Comparison of ENCODE assay signal across 1 cellular context in the genomic region with DNA sequence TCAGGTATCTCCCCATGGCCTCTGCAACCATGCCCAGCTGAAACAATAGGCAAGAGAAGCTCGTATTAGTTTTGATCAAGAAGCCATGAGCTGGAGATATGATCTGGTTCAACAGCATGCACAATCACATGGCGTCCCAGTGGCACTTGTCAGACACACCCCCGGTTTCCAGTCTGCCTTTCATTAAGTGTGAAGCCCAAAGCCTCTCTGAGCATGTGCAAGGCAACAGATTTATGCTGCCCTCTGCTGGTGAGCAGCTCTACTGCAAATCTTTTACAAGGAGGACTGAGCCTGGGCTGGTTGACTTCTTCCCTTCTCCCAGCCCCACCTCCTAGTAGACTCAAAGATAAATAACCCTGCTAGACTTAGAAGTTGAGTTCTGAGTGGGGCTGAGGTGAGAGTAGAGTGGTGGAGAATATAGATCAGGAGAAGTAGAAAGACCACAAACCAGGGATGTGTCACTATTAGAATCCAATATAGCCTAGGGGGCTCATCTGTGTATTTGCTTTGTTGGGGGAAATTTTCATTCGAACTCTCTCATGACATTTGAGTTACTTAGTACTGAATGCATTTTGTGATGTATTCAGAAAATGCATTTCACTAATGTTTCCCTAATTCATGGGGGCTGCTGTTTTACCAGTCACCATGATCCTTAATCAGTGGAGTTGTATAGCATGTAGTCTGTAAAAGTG.
A peak's percentile ranks its signal among the peaks of the same experiment; 100 is the strongest.
TF ChIP-seq lines count a peak whose summit lies in the region.

No MANE protein-coding gene starts in this region.

TF ChIP-seq in HepG2, 621 proteins besides CTCF, POLR2A, EP300 and RAD21 (continued from another document and continues in another):
- TF ChIP-seq, protein P1, sequence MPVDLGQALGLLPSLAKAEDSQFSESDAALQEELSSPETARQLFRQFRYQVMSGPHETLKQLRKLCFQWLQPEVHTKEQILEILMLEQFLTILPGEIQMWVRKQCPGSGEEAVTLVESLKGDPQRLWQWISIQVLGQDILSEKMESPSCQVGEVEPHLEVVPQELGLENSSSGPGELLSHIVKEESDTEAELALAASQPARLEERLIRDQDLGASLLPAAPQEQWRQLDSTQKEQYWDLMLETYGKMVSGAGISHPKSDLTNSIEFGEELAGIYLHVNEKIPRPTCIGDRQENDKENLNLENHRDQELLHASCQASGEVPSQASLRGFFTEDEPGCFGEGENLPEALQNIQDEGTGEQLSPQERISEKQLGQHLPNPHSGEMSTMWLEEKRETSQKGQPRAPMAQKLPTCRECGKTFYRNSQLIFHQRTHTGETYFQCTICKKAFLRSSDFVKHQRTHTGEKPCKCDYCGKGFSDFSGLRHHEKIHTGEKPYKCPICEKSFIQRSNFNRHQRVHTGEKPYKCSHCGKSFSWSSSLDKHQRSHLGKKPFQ (CRISPR knock-in tag; IDR thresholded peaks at IDR 0.05; ENCODE audit: insufficient replicate concordance), result no peak
- TF ChIP-seq ZSCAN22 (CRISPR knock-in tag; IDR thresholded peaks at IDR 0.05) (no peak), ZNF30 (CRISPR knock-in tag; IDR thresholded peaks at IDR 0.05) (no peak), KLF15 (CRISPR knock-in tag; IDR thresholded peaks at IDR 0.05; ENCODE audit: borderline replicate concordance) (no peak), ZNF234 (CRISPR knock-in tag; conservative IDR thresholded peaks at IDR 0.05) (no peak), GABPA (IDR thresholded peaks at IDR 0.05; ENCODE audit: low read depth, low read length) (no peak), GABPA (CRISPR knock-in tag; IDR thresholded peaks at IDR 0.05; ENCODE audit: low read depth) (no peak), ATRX (CRISPR knock-in tag; IDR thresholded peaks at IDR 0.05; ENCODE audit: borderline replicate concordance) (no peak), TMF1 (CRISPR knock-in tag; IDR thresholded peaks at IDR 0.05; ENCODE audit: low read depth) (no peak), ZNF431 (CRISPR knock-in tag; IDR thresholded peaks at IDR 0.05; ENCODE audit: borderline replicate concordance, low read depth) (no peak), ZNF850 (CRISPR knock-in tag; conservative IDR thresholded peaks at IDR 0.05) (no peak), ZNF383 (CRISPR knock-in tag; IDR thresholded peaks at IDR 0.05; ENCODE audit: borderline replicate concordance) (no peak), SP4 (CRISPR knock-in tag; IDR thresholded peaks at IDR 0.05) (no peak), SNAPC4 (CRISPR knock-in tag; IDR thresholded peaks at IDR 0.05) (no peak), RELA (CRISPR knock-in tag; IDR thresholded peaks at IDR 0.05) (no peak), MTF1 (CRISPR knock-in tag; IDR thresholded peaks at IDR 0.05) (no peak), ZNF501 (CRISPR knock-in tag; IDR thresholded peaks at IDR 0.05) (peak; percentile 56; the same call in 1 of the 2 replicates), GMEB1 (CRISPR knock-in tag; IDR thresholded peaks at IDR 0.05; ENCODE audit: borderline replicate concordance) (no peak), ZBTB7A (CRISPR knock-in tag; IDR thresholded peaks at IDR 0.05) (no peak), SP1 (IDR thresholded peaks at IDR 0.05) (no peak), SP1 (CRISPR knock-in tag; IDR thresholded peaks at IDR 0.05) (no peak), ZBTB34 (CRISPR knock-in tag; IDR thresholded peaks at IDR 0.05) (no peak), TBP (CRISPR knock-in tag; IDR thresholded peaks at IDR 0.05) (no peak), HBP1 (CRISPR knock-in tag; IDR thresholded peaks at IDR 0.05; ENCODE audit: low read depth) (no peak), GLI4 (CRISPR knock-in tag; IDR thresholded peaks at IDR 0.05; ENCODE audit: borderline replicate concordance) (no peak), THAP9 (CRISPR knock-in tag; IDR thresholded peaks at IDR 0.05; ENCODE audit: borderline replicate concordance) (no peak), ZSCAN12 (CRISPR knock-in tag; IDR thresholded peaks at IDR 0.05) (no peak), ZNF530 (CRISPR knock-in tag; IDR thresholded peaks at IDR 0.05; ENCODE audit: low read depth) (no peak), PAWR (CRISPR knock-in tag; IDR thresholded peaks at IDR 0.05; ENCODE audit: borderline replicate concordance) (no peak), PRMT3 (CRISPR knock-in tag; IDR thresholded peaks at IDR 0.05; ENCODE audit: borderline replicate concordance, low read depth) (0 out of 2 replicates have a peak, but pooled peaks have one; percentile 70), RAD51 (IDR thresholded peaks at IDR 0.05; ENCODE audit: borderline replicate concordance) (no peak), RORA (CRISPR knock-in tag; IDR thresholded peaks at IDR 0.05) (no peak), ZBTB39 (CRISPR knock-in tag; IDR thresholded peaks at IDR 0.05) (no peak), SMYD3 (CRISPR knock-in tag; IDR thresholded peaks at IDR 0.05) (no peak), ZNF33A (CRISPR knock-in tag; IDR thresholded peaks at IDR 0.05; ENCODE audit: borderline replicate concordance) (no peak), ETV5 (CRISPR knock-in tag; IDR thresholded peaks at IDR 0.05; ENCODE audit: borderline replicate concordance) (no peak), HNRNPL (IDR thresholded peaks at IDR 0.05; ENCODE audit: low read depth, low read length) (no peak), ATAD3A (CRISPR knock-in tag; IDR thresholded peaks at IDR 0.05) (no peak)
- TF ChIP-seq, protein P2, sequence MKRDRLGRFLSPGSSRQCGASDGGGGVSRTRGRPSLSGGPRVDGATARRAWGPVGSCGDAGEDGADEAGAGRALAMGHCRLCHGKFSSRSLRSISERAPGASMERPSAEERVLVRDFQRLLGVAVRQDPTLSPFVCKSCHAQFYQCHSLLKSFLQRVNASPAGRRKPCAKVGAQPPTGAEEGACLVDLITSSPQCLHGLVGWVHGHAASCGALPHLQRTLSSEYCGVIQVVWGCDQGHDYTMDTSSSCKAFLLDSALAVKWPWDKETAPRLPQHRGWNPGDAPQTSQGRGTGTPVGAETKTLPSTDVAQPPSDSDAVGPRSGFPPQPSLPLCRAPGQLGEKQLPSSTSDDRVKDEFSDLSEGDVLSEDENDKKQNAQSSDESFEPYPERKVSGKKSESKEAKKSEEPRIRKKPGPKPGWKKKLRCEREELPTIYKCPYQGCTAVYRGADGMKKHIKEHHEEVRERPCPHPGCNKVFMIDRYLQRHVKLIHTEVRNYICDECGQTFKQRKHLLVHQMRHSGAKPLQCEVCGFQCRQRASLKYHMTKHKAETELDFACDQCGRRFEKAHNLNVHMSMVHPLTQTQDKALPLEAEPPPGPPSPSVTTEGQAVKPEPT (CRISPR knock-in tag; IDR thresholded peaks at IDR 0.05; ENCODE audit: low read depth), result no peak
